ENCODE assay signal across 8 cellular contexts in the genomic region with DNA sequence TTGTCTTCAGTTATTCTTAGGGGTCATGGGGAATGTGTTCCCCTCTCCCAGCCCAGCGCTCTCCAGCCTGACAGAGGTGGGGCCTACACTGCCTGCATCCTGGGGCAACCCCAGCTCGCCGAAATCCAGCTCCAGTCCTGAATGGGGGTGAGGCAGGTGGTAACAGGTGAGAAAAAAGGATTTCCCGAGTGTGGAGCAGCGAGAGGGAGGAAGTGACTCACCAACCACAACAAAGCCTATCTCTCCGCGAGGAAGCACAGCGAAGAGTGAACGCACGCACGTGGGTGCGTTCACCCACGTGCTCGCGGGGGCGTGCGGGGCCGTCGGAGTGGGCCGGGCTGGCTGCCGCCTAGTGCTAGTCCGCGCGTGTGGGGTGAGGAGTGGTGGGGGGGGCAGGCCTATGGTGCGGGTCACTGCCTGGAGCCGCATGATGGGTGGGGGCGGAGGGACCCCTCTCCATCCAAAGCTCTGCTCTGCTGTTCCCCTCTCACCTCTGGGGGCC. TPM values are rescaled to one million over a fixed set of nuclear protein-coding genes. Genes with fewer than 3 reads are reported as not detected.
DNase-seq lines count a peak whose midpoint lies in the region; ATAC-seq and TF ChIP-seq lines count a peak whose summit lies in the region.

No MANE protein-coding gene starts in this region.

- H3K36me3 ChIP-seq in sigmoid colon, result no peaks in the 10 kb centered on the region

- H3K9me3 ChIP-seq in sigmoid colon, result no peaks in the 10 kb centered on the region

- DNase-seq in Caki2 (ENCODE audit: low read depth), result peak; percentile 19
- DNase-seq in NB4 (ENCODE audit: low read depth), result peak; percentile 77
- peak; percentile 70 for DNase-seq in activated T-helper 1 cell treated with anti-CD3 and anti-CD28 coated beads, Interleukin-12 subunit alpha, Interleukin-12 subunit beta, Interleukin-2, Interleukin-4 antibody, amounts not matched to agents 30 ng/mL and 10 ng/mL and 1 ng/mL, durations not matched to agents 14 hours and 24 hours and 36 hours (ENCODE audit: low spot score)
- DNase-seq in glutamatergic neuron, result no peak
- no peak for DNase-seq in sigmoid colon
- DNase-seq in globus pallidus (ENCODE audit: low spot score), result no peak

- no peaks in the 10 kb centered on the region for H3K36me3 Mint-ChIP-seq in activated T-helper 1 cell treated with anti-CD3 and anti-CD28 coated beads, Interleukin-12 subunit alpha, Interleukin-12 subunit beta, Interleukin-2, Interleukin-4 antibody, amounts not matched to agents 30 ng/mL and 10 ng/mL and 1 ng/mL, durations not matched to agents 14 hours and 24 hours and 36 hours (ENCODE audit: low read depth)
- H3K36me3 Mint-ChIP-seq in glutamatergic neuron (ENCODE audit: unreplicated experiment), result no peaks in the 10 kb centered on the region

- peak overlapping the region; percentile 77 to 90 (median 81) for H3K27ac ChIP-seq in sigmoid colon

- in situ Hi-C loops in Caki2 (cut with HindIII; ENCODE audit: low pct_unique_long_range_greater_than_20kb, low sequenced_read_pairs), result no loop called here

- no peaks in the 10 kb centered on the region for H3K9me3 Mint-ChIP-seq in activated T-helper 1 cell treated with anti-CD3 and anti-CD28 coated beads, Interleukin-12 subunit alpha, Interleukin-12 subunit beta, Interleukin-2, Interleukin-4 antibody, amounts not matched to agents 30 ng/mL and 10 ng/mL and 1 ng/mL, durations not matched to agents 14 hours and 24 hours and 36 hours
- peaks cover 5% of the 10 kb centered on the region for H3K9me3 Mint-ChIP-seq in glutamatergic neuron (ENCODE audit: unreplicated experiment)

- peaks cover 0 to 53% (median 46%) of the 10 kb centered on the region in 4 donors for H3K4me1 ChIP-seq in sigmoid colon

- intact Hi-C loops in activated T-helper 1 cell treated with anti-CD3 and anti-CD28 coated beads, Interleukin-12 subunit alpha, Interleukin-12 subunit beta, Interleukin-2, Interleukin-4 antibody, amounts not matched to agents 30 ng/mL and 10 ng/mL and 1 ng/mL, durations not matched to agents 14 hours and 24 hours and 36 hours (cut with micrococcal nuclease), result loop anchor here (1.0 to 5.0 kb wide), 5 partner anchors 17 to 244 kb away; a partner anchor contains a TSS
- intact Hi-C loops in sigmoid colon (cut with DNase I), result loop anchor here (2.0 kb wide), 1 partner anchor 31 kb away; no protein-coding TSS in a partner anchor

- H3K27me3 Mint-ChIP-seq in activated T-helper 1 cell treated with anti-CD3 and anti-CD28 coated beads, Interleukin-12 subunit alpha, Interleukin-12 subunit beta, Interleukin-2, Interleukin-4 antibody, amounts not matched to agents 30 ng/mL and 10 ng/mL and 1 ng/mL, durations not matched to agents 14 hours and 24 hours and 36 hours (ENCODE audit: insufficient read depth), result peaks cover 53% of the 10 kb centered on the region
- H3K27me3 Mint-ChIP-seq in glutamatergic neuron (ENCODE audit: unreplicated experiment), result peaks cover 16% of the 10 kb centered on the region

- TF ChIP-seq POLR2A in NB4 (IDR thresholded peaks at IDR 0.05; ENCODE audit: extremely low read depth, insufficient read length) (peak; percentile 0), sigmoid colon (IDR thresholded peaks at IDR 0.05) (no peak)

- H3K4me1 Mint-ChIP-seq in activated T-helper 1 cell treated with anti-CD3 and anti-CD28 coated beads, Interleukin-12 subunit alpha, Interleukin-12 subunit beta, Interleukin-2, Interleukin-4 antibody, amounts not matched to agents 30 ng/mL and 10 ng/mL and 1 ng/mL, durations not matched to agents 14 hours and 24 hours and 36 hours (ENCODE audit: low read depth), result peaks cover 49% of the 10 kb centered on the region
- H3K4me1 Mint-ChIP-seq in glutamatergic neuron (ENCODE audit: low read depth, unreplicated experiment), result peaks cover 25% of the 10 kb centered on the region

- H3K4me3 ChIP-seq in NB4 (ENCODE audit: low read depth, low read length) (peak overlapping the region; percentile 57), sigmoid colon (peak overlapping the region; percentile 57 to 81 (median 75))

- H3K27ac Mint-ChIP-seq in activated T-helper 1 cell treated with anti-CD3 and anti-CD28 coated beads, Interleukin-12 subunit alpha, Interleukin-12 subunit beta, Interleukin-2, Interleukin-4 antibody, amounts not matched to agents 30 ng/mL and 10 ng/mL and 1 ng/mL, durations not matched to agents 14 hours and 24 hours and 36 hours, result peak overlapping the region; percentile 85
- H3K27ac Mint-ChIP-seq in glutamatergic neuron (ENCODE audit: unreplicated experiment), result peak overlapping the region; percentile 48

- WGBS in sigmoid colon, 2 donors, result 8 to 9% methylated on average over 27 of the region's 27 CpGs

- no peak for TF ChIP-seq CTCF in NB4 (IDR thresholded peaks at IDR 0.05; ENCODE audit: low read depth, low read length)
- TF ChIP-seq CTCF in glutamatergic neuron (IDR thresholded peaks at IDR 0.05; ENCODE audit: partially characterized antibody, unreplicated experiment), result no peak
- no peak for TF ChIP-seq CTCF in sigmoid colon (IDR thresholded peaks at IDR 0.05)

- no peaks in the 10 kb centered on the region for H3K27me3 ChIP-seq in sigmoid colon

- ATAC-seq in HG02678 (IDR thresholded peaks at IDR 0.05; ENCODE audit: unreplicated experiment) (no peak), GM21723 (IDR thresholded peaks at IDR 0.05; ENCODE audit: unreplicated experiment) (no peak)

- H3K4me3 Mint-ChIP-seq in activated T-helper 1 cell treated with anti-CD3 and anti-CD28 coated beads, Interleukin-12 subunit alpha, Interleukin-12 subunit beta, Interleukin-2, Interleukin-4 antibody, amounts not matched to agents 30 ng/mL and 10 ng/mL and 1 ng/mL, durations not matched to agents 14 hours and 24 hours and 36 hours, result peak overlapping the region; percentile 78
- peak overlapping the region; percentile 81 for H3K4me3 Mint-ChIP-seq in glutamatergic neuron (ENCODE audit: unreplicated experiment)

- TF ChIP-seq EP300 in sigmoid colon (IDR thresholded peaks at IDR 0.05), result no peak

RNA-seq across cellular contexts. Expression of a gene that starts 0.9 kb away (rescaled TPM):
- 1.3 and 1.6 TPM in 2 replicates for total RNA-seq in Caki2 (2014; rRNA removed; shearing (Covaris generic); ENCODE audit: low replicate concordance)
- 0.83 and 0.88 TPM in 2 replicates for total RNA-seq in activated T-helper 1 cell treated with anti-CD3 and anti-CD28 coated beads, Interleukin-12 subunit alpha, Interleukin-12 subunit beta, Interleukin-2, Interleukin-4 antibody, amounts not matched to agents 30 ng/mL and 10 ng/mL and 1 ng/mL, durations not matched to agents 14 hours and 24 hours and 36 hours
- total RNA-seq in glutamatergic neuron (ENCODE audit: unreplicated experiment) (15.5 TPM), sigmoid colon (10 to 100 TPM; 13.9 to 33.8 (median 18.8) TPM)
- 1 to 10 TPM; 1.8 to 6.2 (median 1.8) TPM for polyA plus RNA-seq in sigmoid colon

RNA-seq across cellular contexts. Expression of a gene that starts 36.2 kb away (rescaled TPM):
- total RNA-seq in Caki2 (2014; rRNA removed; shearing (Covaris generic); ENCODE audit: low replicate concordance), result not detected in 2 replicates
- not detected in 2 replicates for total RNA-seq in activated T-helper 1 cell treated with anti-CD3 and anti-CD28 coated beads, Interleukin-12 subunit alpha, Interleukin-12 subunit beta, Interleukin-2, Interleukin-4 antibody, amounts not matched to agents 30 ng/mL and 10 ng/mL and 1 ng/mL, durations not matched to agents 14 hours and 24 hours and 36 hours
- not detected for total RNA-seq in glutamatergic neuron (ENCODE audit: unreplicated experiment)
- not detected for total RNA-seq in sigmoid colon
- polyA plus RNA-seq in sigmoid colon, result not detected

Comparison
In these comparisons a context has a peak if more than half of its experiments do, and no peak if none do; other contexts are left out.
1. DNase-seq: peak in Caki2 (single experiment), NB4 (single experiment) and activated T-helper 1 cell treated with anti-CD3 and anti-CD28 coated beads, Interleukin-12 subunit alpha, Interleukin-12 subunit beta, Interleukin-2, Interleukin-4 antibody, amounts not matched to agents 30 ng/mL and 10 ng/mL and 1 ng/mL, durations not matched to agents 14 hours and 24 hours and 36 hours (single experiment); none in glutamatergic neuron (single experiment), sigmoid colon (single experiment) and globus pallidus (single experiment).